15 cellular contexts compared by ENCODE assay signal in the genomic region with DNA sequence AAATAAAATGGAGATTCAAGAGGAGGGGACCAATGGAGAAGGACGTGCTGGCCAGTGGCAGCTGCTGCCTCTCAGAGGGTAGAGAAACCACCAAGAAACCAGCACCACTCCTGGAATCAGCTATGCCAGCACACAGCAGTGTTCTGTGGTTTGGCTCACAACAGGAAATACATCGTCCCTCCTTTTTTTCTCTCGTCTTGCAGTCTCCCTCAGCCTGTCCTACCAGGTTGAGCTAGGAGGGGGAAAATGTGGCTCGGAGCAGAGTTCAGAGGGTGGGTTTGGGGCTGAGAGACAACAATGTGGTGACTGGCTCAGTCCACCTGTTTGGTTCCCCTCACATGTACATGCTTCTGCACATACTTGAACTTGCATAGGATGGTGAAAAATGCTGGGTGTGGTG. TPM values are rescaled to one million over a fixed set of nuclear protein-coding genes. Genes with fewer than 3 reads are reported as not detected.
DNase-seq lines count a peak whose midpoint lies in the region; ATAC-seq and TF ChIP-seq lines count a peak whose summit lies in the region.
"Had no signal": no experiment of that assay in that cellular context is flagged by ENCODE, and none has a peak within 500 bp of the region (broad histone marks: within the 10 kb centered on the region; RNA-seq: fewer than 3 reads in every experiment).

No MANE protein-coding gene starts in this region.

- H3K9ac ChIP-seq in SK-N-SH: no peak overlapping the region

- H4K20me1 ChIP-seq in SK-N-SH (ENCODE audit: insufficient read depth): no peaks in the 10 kb centered on the region

- H3K4me1 ChIP-seq in SK-N-SH (ENCODE audit: control insufficient read depth in 1 of 2, insufficient read depth in 2 of 2, low read depth in 1 of 2, low read length in 1 of 2): no peaks in the 10 kb centered on the region; a peak in 1 of 4 replicates
- H3K4me1 ChIP-seq in naive thymus-derived CD4-positive, alpha-beta T cell (ENCODE audit: control insufficient read depth in 2 of 2, insufficient read depth in 2 of 2, low read length in 2 of 2): peaks cover 7 to 9% of the 10 kb centered on the region in 2 donors

- H3K9me2 ChIP-seq in SK-N-SH: no peaks in the 10 kb centered on the region

- H3K27me3 ChIP-seq in SK-N-SH (ENCODE audit: insufficient read depth): no peaks in the 10 kb centered on the region
- H3K27me3 ChIP-seq in naive thymus-derived CD4-positive, alpha-beta T cell (ENCODE audit: control insufficient read depth in 2 of 2, insufficient read depth in 2 of 2, low read length in 2 of 2): no peaks in the 10 kb centered on the region
- H3K27me3 ChIP-seq: heart left ventricle, neutrophil had no signal

- no peak for TF ChIP-seq EP300 in SK-N-SH (IDR thresholded peaks at IDR 0.05; ENCODE audit: borderline replicate concordance in 1 of 2, low read depth in 1 of 2, low read length in 1 of 2)

- H3K36me3 ChIP-seq in SK-N-SH (replicated peaks in 1 of 2; ENCODE audit: control insufficient read depth in 1 of 2, insufficient read depth in 2 of 2, low read length in 1 of 2) (peaks cover 10 to 27% of the 10 kb centered on the region in 2 experiments), KOPT-K1 (ENCODE audit: insufficient read depth, low read length) (peaks cover 28% of the 10 kb centered on the region)
- H3K36me3 ChIP-seq in naive thymus-derived CD4-positive, alpha-beta T cell (ENCODE audit: control insufficient read depth in 2 of 3, insufficient read depth in 3 of 3, low read length in 3 of 3): peaks cover 0 to 25% (median 0%) of the 10 kb centered on the region in 3 experiments

- H3K79me2 ChIP-seq in SK-N-SH (ENCODE audit: insufficient read depth): no peaks in the 10 kb centered on the region

- H3K4me2 ChIP-seq in SK-N-SH: no peak overlapping the region
- H3K4me2 ChIP-seq: PC-9 had no signal

- H3K27ac Mint-ChIP-seq in activated CD8-positive, alpha-beta T cell treated with anti-CD3 and anti-CD28 coated beads for 36 hours: peak overlapping the region; percentile 77
- peak overlapping the region; percentile 78 to 96 (median 88) for H3K27ac Mint-ChIP-seq in naive thymus-derived CD4-positive, alpha-beta T cell
- peak overlapping the region in 1 of 7 donors; percentile 37 for H3K27ac Mint-ChIP-seq in CD14-positive monocyte
- H3K27ac Mint-ChIP-seq: endodermal cell; stimulated activated memory B cell treated with anti-CD40 and anti-IgM and Interleukin-4, amounts not matched to agents 10 μg/mL and 1 μg/mL and 100 μg/mL, for 72 hours had no signal

- H3K4me3 Mint-ChIP-seq in activated CD8-positive, alpha-beta T cell treated with anti-CD3 and anti-CD28 coated beads for 36 hours: no peak overlapping the region
- peak overlapping the region; percentile 38 to 86 (median 78) for H3K4me3 Mint-ChIP-seq in naive thymus-derived CD4-positive, alpha-beta T cell
- no peak overlapping the region for H3K4me3 Mint-ChIP-seq in CD14-positive monocyte
- H3K4me3 Mint-ChIP-seq: endodermal cell; stimulated activated memory B cell treated with anti-CD40 and anti-IgM and Interleukin-4, amounts not matched to agents 10 μg/mL and 1 μg/mL and 100 μg/mL, for 72 hours had no signal

- 0 out of 3 replicates have a peak, but pooled peaks have one; percentile 7 for ATAC-seq in SK-N-SH treated with all-trans-retinoic acid at 6 μM for 48 hours
- ATAC-seq in activated CD8-positive, alpha-beta T cell treated with anti-CD3 and anti-CD28 coated beads for 36 hours: peak; percentile 69
- ATAC-seq in naive thymus-derived CD4-positive, alpha-beta T cell: peak; percentile 82
- ATAC-seq in Right ventricle myocardium inferior: no peak
- ATAC-seq: heart left ventricle; stimulated activated memory B cell treated with anti-CD40 and anti-IgM and Interleukin-4, amounts not matched to agents 10 μg/mL and 1 μg/mL and 100 μg/mL, for 72 hours had no signal

- CTCF ChIA-PET in SK-N-SH (lab: Yijun Ruan, JAX): interaction anchor here (1.2 to 2.3 kb wide), 3 partner anchors 19 to 132 kb away, joined by 3 to 7 read pairs (median 3); no protein-coding TSS in a partner anchor
- CTCF ChIA-PET in activated CD8-positive, alpha-beta T cell treated with anti-CD3 and anti-CD28 coated beads for 36 hours (lab: Charles Lee): interaction anchor here (0.8 to 3.4 kb wide), 3 partner anchors 37 to 106 kb away, joined by 5 to 14 read pairs (median 10); no protein-coding TSS in a partner anchor
- CTCF ChIA-PET in naive thymus-derived CD4-positive, alpha-beta T cell (lab: Charles Lee): interaction anchor here (0.6 to 2.0 kb wide), 12 partner anchors 9 to 194 kb away, joined by 3 to 7 read pairs (median 3); partner anchors contain the start of genes GGA3, MRPS7 and NT5C

- H2AFZ ChIP-seq in SK-N-SH (ENCODE audit: low read depth): no peak overlapping the region
- H2AFZ ChIP-seq: PC-9 had no signal

- H3K27ac ChIP-seq in SK-N-SH (ENCODE audit: low read depth in 2 of 2, low read length in 1 of 2) (no peak overlapping the region), KOPT-K1 (ENCODE audit: low read depth, low read length, poor library complexity, severe bottlenecking) (peak overlapping the region; percentile 51)
- H3K27ac ChIP-seq in naive thymus-derived CD4-positive, alpha-beta T cell (ENCODE audit: low read depth, low read length): peak overlapping the region; percentile 55
- H3K27ac ChIP-seq: heart left ventricle, neutrophil, PC-9 had no signal

- no peaks in the 10 kb centered on the region for H3K36me3 Mint-ChIP-seq in activated CD8-positive, alpha-beta T cell treated with anti-CD3 and anti-CD28 coated beads for 36 hours (ENCODE audit: low read depth)
- peaks cover 0 to 19% (median 5%) of the 10 kb centered on the region in 5 donors for H3K36me3 Mint-ChIP-seq in naive thymus-derived CD4-positive, alpha-beta T cell
- peaks cover 23 to 26% of the 10 kb centered on the region in 2 donors for H3K36me3 Mint-ChIP-seq in CD14-positive monocyte

- no peaks in the 10 kb centered on the region for H3K27me3 Mint-ChIP-seq in activated CD8-positive, alpha-beta T cell treated with anti-CD3 and anti-CD28 coated beads for 36 hours
- no peaks in the 10 kb centered on the region for H3K27me3 Mint-ChIP-seq in naive thymus-derived CD4-positive, alpha-beta T cell
- H3K27me3 Mint-ChIP-seq in CD14-positive monocyte (ENCODE audit: low read depth in 3 of 3): peaks cover 0 to 3% (median 1%) of the 10 kb centered on the region in 3 donors
- H3K27me3 Mint-ChIP-seq: stimulated activated memory B cell treated with anti-CD40 and anti-IgM and Interleukin-4, amounts not matched to agents 10 μg/mL and 1 μg/mL and 100 μg/mL, for 72 hours had no signal

- intact Hi-C loops in activated CD8-positive, alpha-beta T cell treated with anti-CD3 and anti-CD28 coated beads for 36 hours (cut with micrococcal nuclease): no loop called here
- intact Hi-C loops in naive thymus-derived CD4-positive, alpha-beta T cell (cut with micrococcal nuclease): loop anchor here in 1 of 2 donors (5.0 kb wide), 1 partner anchor 39 kb away; the partner anchor contains the start of gene ARMC7
- intact Hi-C loops in Right ventricle myocardium inferior (cut with DNase I): no loop called here
- intact Hi-C loops in CD14-positive monocyte (cut with micrococcal nuclease): no loop called here

- no peak for TF ChIP-seq RAD21 in SK-N-SH (IDR thresholded peaks at IDR 0.05; ENCODE audit: low read length)

- H3K9me3 Mint-ChIP-seq in activated CD8-positive, alpha-beta T cell treated with anti-CD3 and anti-CD28 coated beads for 36 hours: no peaks in the 10 kb centered on the region
- H3K9me3 Mint-ChIP-seq in naive thymus-derived CD4-positive, alpha-beta T cell: peaks cover 0 to 2% (median 0%) of the 10 kb centered on the region in 11 donors
- H3K9me3 Mint-ChIP-seq in CD14-positive monocyte: no peaks in the 10 kb centered on the region
- H3K9me3 Mint-ChIP-seq: stimulated activated memory B cell treated with anti-CD40 and anti-IgM and Interleukin-4, amounts not matched to agents 10 μg/mL and 1 μg/mL and 100 μg/mL, for 72 hours had no signal

- H3K9me3 ChIP-seq in SK-N-SH (no peaks in the 10 kb centered on the region), KOPT-K1 (ENCODE audit: insufficient read depth, low read length, poor library complexity, severe bottlenecking) (no peaks in the 10 kb centered on the region)
- H3K9me3 ChIP-seq in naive thymus-derived CD4-positive, alpha-beta T cell (ENCODE audit: control insufficient read depth in 2 of 3, low read length in 3 of 3): no peaks in the 10 kb centered on the region
- H3K9me3 ChIP-seq: heart left ventricle, neutrophil had no signal

- H3F3A ChIP-seq in SK-N-SH (replicated peaks; ENCODE audit: insufficient read depth): no peaks in the 10 kb centered on the region

- WGBS in SK-N-SH (ENCODE audit: low lambda C conversion rate): 77% methylated on average over 4 of the region's 4 CpGs

- DNase-seq in SK-N-SH (no peak), Right ventricle myocardium inferior (ENCODE audit: missing footprints) (no peak), NCI-H226 (no peak), CD14-positive monocyte (ENCODE audit: low spot score) (no peak)
- peak; percentile 46 for DNase-seq in activated CD8-positive, alpha-beta T cell treated with anti-CD3 and anti-CD28 coated beads for 36 hours
- DNase-seq in naive thymus-derived CD4-positive, alpha-beta T cell: peak in 7 of 9 donors; percentile 34 to 56 (median 50)
- DNase-seq: amniotic stem cell, endodermal cell, heart left ventricle, NCI-H2081, PC-9 had no signal

- POLR2A ChIA-PET in SK-N-SH (lab: Yijun Ruan, JAX): no interaction called here
- POLR2A ChIA-PET in activated CD8-positive, alpha-beta T cell treated with anti-CD3 and anti-CD28 coated beads for 36 hours (lab: Charles Lee): interaction anchor here (0.6 to 0.7 kb wide), 2 partner anchors 16 to 22 kb away, joined by 3 read pairs; no protein-coding TSS in a partner anchor
- POLR2A ChIA-PET in naive thymus-derived CD4-positive, alpha-beta T cell (lab: Charles Lee): interaction anchor here (0.6 to 3.5 kb wide), 16 partner anchors 9 to 203 kb away, joined by 3 to 20 read pairs (median 4); partner anchors contain the start of genes ARMC7, HID1, KCTD2 and MIF4GD

- H3K4me3 ChIP-seq in SK-N-SH (ENCODE audit: low read depth in 2 of 2, low read length in 1 of 2): no peak overlapping the region
- H3K4me3 ChIP-seq in naive thymus-derived CD4-positive, alpha-beta T cell (ENCODE audit: low read length): no peak overlapping the region
- H3K4me3 ChIP-seq: heart left ventricle, PC-9 had no signal

- no peak for TF ChIP-seq CTCF in SK-N-SH (IDR thresholded peaks at IDR 0.05)
- TF ChIP-seq CTCF in activated CD8-positive, alpha-beta T cell treated with anti-CD3 and anti-CD28 coated beads for 36 hours (IDR thresholded peaks at IDR 0.05): no peak
- no peak for TF ChIP-seq CTCF in CD14-positive monocyte (IDR thresholded peaks at IDR 0.05)

- peaks cover 32% of the 10 kb centered on the region for H3K4me1 Mint-ChIP-seq in activated CD8-positive, alpha-beta T cell treated with anti-CD3 and anti-CD28 coated beads for 36 hours (ENCODE audit: low read depth)
- H3K4me1 Mint-ChIP-seq in naive thymus-derived CD4-positive, alpha-beta T cell: peaks cover 13 to 36% (median 28%) of the 10 kb centered on the region in 7 donors
- H3K4me1 Mint-ChIP-seq in CD14-positive monocyte: peaks cover 12% of the 10 kb centered on the region

RNA-seq across cellular contexts. Expression of gene SLC16A5, which starts 19.9 kb away (rescaled TPM):
- 0.03 and 0.06 TPM in 2 replicates for polyA plus RNA-seq in SK-N-SH (2012; rRNA removed)
- polyA plus RNA-seq in SK-N-SH (2012; cell fraction: cytosol; rRNA removed): 0.03 TPM in 1 of 2 replicates, not detected in the other
- polyA plus RNA-seq in SK-N-SH (2012; cell fraction: nucleus; rRNA removed): 0.06 TPM in 1 of 2 replicates, not detected in the other
- 1 to 10 TPM; 2.0 to 2.8 TPM for total RNA-seq in activated CD8-positive, alpha-beta T cell treated with anti-CD3 and anti-CD28 coated beads for 36 hours
- 10 to 100 TPM in 4 of 5 experiments, 1 to 10 TPM in 1; 9.2 to 26.3 (median 24.5) TPM for total RNA-seq in naive thymus-derived CD4-positive, alpha-beta T cell
- polyA plus RNA-seq in naive thymus-derived CD4-positive, alpha-beta T cell: 1 to 10 TPM; 5.9 to 7.6 TPM
- 7.1 TPM for total RNA-seq in Right ventricle myocardium inferior
- 10 to 100 TPM; 26.1 to 27.0 TPM for polyA plus RNA-seq in CD14-positive monocyte

RNA-seq across cellular contexts. Expression of gene KCTD2, which starts 20.8 kb away (rescaled TPM):
- polyA plus RNA-seq in SK-N-SH (2012; rRNA removed) (27.5 and 34.2 TPM in 2 replicates), CD14-positive monocyte (1 to 10 TPM; 2.8 to 2.9 TPM)
- polyA plus RNA-seq in SK-N-SH (2012; cell fraction: cytosol; rRNA removed): 22.2 and 28.7 TPM in 2 replicates
- 25.7 and 26.5 TPM in 2 replicates for polyA plus RNA-seq in SK-N-SH (2012; cell fraction: nucleus; rRNA removed)
- 10 to 100 TPM; 10.5 to 11.4 TPM for total RNA-seq in activated CD8-positive, alpha-beta T cell treated with anti-CD3 and anti-CD28 coated beads for 36 hours
- 10 to 100 TPM; 19.5 to 35.7 (median 23.0) TPM for total RNA-seq in naive thymus-derived CD4-positive, alpha-beta T cell
- 1 to 10 TPM; 4.8 to 8.7 TPM for polyA plus RNA-seq in naive thymus-derived CD4-positive, alpha-beta T cell
- 26.7 TPM for total RNA-seq in Right ventricle myocardium inferior

RNA-seq across cellular contexts. Expression of gene ATP5PD, which starts 21.1 kb away (rescaled TPM):
- polyA plus RNA-seq in SK-N-SH (2012; rRNA removed) (354 and 454 TPM in 2 replicates), CD14-positive monocyte (100 to 1,000 TPM; 437 to 451 TPM)
- polyA plus RNA-seq in SK-N-SH (2012; cell fraction: cytosol; rRNA removed): 479 and 520 TPM in 2 replicates
- 154 and 185 TPM in 2 replicates for polyA plus RNA-seq in SK-N-SH (2012; cell fraction: nucleus; rRNA removed)
- 100 to 1,000 TPM; 177 to 183 TPM for total RNA-seq in activated CD8-positive, alpha-beta T cell treated with anti-CD3 and anti-CD28 coated beads for 36 hours
- total RNA-seq in naive thymus-derived CD4-positive, alpha-beta T cell: 100 to 1,000 TPM; 113 to 195 (median 161) TPM
- polyA plus RNA-seq in naive thymus-derived CD4-positive, alpha-beta T cell: 100 to 1,000 TPM; 362 to 478 TPM
- 863 TPM for total RNA-seq in Right ventricle myocardium inferior

RNA-seq across cellular contexts. Expression of gene ARMC7, which starts 41.9 kb away (rescaled TPM):
- 7.3 and 10.8 TPM in 2 replicates for polyA plus RNA-seq in SK-N-SH (2012; rRNA removed)
- polyA plus RNA-seq in SK-N-SH (2012; cell fraction: cytosol; rRNA removed): 5.9 and 7.9 TPM in 2 replicates
- polyA plus RNA-seq in SK-N-SH (2012; cell fraction: nucleus; rRNA removed): 10.6 and 11.4 TPM in 2 replicates
- 1 to 10 TPM; 5.4 TPM for total RNA-seq in activated CD8-positive, alpha-beta T cell treated with anti-CD3 and anti-CD28 coated beads for 36 hours
- total RNA-seq in naive thymus-derived CD4-positive, alpha-beta T cell: 10 to 100 TPM in 4 of 5 experiments, 1 to 10 TPM in 1; 5.8 to 18.9 (median 17.8) TPM
- polyA plus RNA-seq in naive thymus-derived CD4-positive, alpha-beta T cell: 1 to 10 TPM; 1.8 to 4.4 TPM
- total RNA-seq in Right ventricle myocardium inferior: 6.4 TPM
- polyA plus RNA-seq in CD14-positive monocyte: 1 to 10 TPM; 1.3 to 2.1 TPM

RNA-seq across cellular contexts. Expression of gene MRPL58, which starts 55.4 kb away (rescaled TPM):
- 87.3 and 89.2 TPM in 2 replicates for polyA plus RNA-seq in SK-N-SH (2012; rRNA removed)
- polyA plus RNA-seq in SK-N-SH (2012; cell fraction: cytosol; rRNA removed): 86.8 and 89.7 TPM in 2 replicates
- polyA plus RNA-seq in SK-N-SH (2012; cell fraction: nucleus; rRNA removed): 31.8 and 37.9 TPM in 2 replicates
- 10 to 100 TPM; 53.6 to 62.4 TPM for total RNA-seq in activated CD8-positive, alpha-beta T cell treated with anti-CD3 and anti-CD28 coated beads for 36 hours
- 10 to 100 TPM; 11.7 to 46.1 (median 23.0) TPM for total RNA-seq in naive thymus-derived CD4-positive, alpha-beta T cell
- polyA plus RNA-seq in naive thymus-derived CD4-positive, alpha-beta T cell: 10 to 100 TPM; 55.3 to 71.4 TPM
- 51.4 TPM for total RNA-seq in Right ventricle myocardium inferior
- polyA plus RNA-seq in CD14-positive monocyte: 10 to 100 TPM; 44.4 to 52.6 TPM

Comparison
In these comparisons a context has a peak if more than half of its experiments do, and no peak if none do; other contexts are left out.
1. DNase-seq: peak in activated CD8-positive, alpha-beta T cell treated with anti-CD3 and anti-CD28 coated beads for 36 hours (single experiment) and naive thymus-derived CD4-positive, alpha-beta T cell (7 of 9); none in SK-N-SH (single experiment), Right ventricle myocardium inferior (single experiment), NCI-H226 (single experiment) and CD14-positive monocyte (single experiment).
2. H3K27ac ChIP-seq: peak in KOPT-K1 (single experiment) and naive thymus-derived CD4-positive, alpha-beta T cell (single experiment); none in SK-N-SH (0 of 2).
3. H3K4me3 Mint-ChIP-seq: peak in naive thymus-derived CD4-positive, alpha-beta T cell (10 of 10); none in activated CD8-positive, alpha-beta T cell treated with anti-CD3 and anti-CD28 coated beads for 36 hours (single experiment) and CD14-positive monocyte (0 of 2).